ENCODE assay signal across 11 cellular contexts in the genomic region with DNA sequence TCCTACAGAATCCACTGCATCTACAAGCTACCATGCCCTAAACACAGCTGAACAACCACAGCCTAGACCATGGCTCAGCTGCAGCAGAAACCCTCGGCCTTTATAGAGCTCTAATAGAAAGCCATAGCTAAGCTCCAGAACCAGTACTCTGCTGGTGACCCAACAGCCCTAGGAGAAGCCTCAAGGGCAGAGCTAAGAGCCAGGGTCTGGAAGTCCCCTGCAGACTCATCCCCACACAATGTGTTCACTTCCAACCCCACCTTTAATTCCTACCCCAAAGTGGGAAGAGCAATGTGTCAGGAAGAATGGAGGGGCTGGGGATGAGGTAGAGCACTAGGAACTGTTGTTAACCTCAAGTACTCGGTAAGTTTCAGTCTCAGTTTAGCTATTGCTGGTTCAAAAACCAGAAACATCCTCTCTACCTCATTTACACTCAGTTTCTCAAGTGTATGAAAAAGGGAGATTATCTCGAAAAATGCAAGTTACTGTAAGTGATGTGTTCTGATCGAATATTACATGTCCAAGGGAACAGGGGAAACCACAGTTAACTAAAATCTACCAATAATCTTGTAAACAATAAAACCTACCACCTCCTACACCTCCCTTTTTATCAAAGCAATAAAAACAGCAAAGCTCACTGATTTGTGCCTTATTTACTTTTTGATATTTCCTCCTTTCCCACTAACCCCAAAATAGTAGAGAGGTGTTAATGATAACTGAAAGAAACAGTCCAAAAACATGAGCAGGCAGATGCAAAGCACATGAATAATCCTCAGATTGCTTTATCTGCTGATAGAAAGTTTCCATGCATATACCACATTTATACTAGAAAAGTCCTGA. TPM values are rescaled to one million over a fixed set of nuclear protein-coding genes. Genes with fewer than 3 reads are reported as not detected.
DNase-seq lines count a peak whose midpoint lies in the region; ATAC-seq lines count a peak whose summit lies in the region.
"Had no signal": no experiment of that assay in that cellular context is flagged by ENCODE, and none has a peak within 500 bp of the region (broad histone marks: within the 10 kb centered on the region; RNA-seq: fewer than 3 reads in every experiment).

No MANE protein-coding gene starts in this region.

- H3K36me3 Mint-ChIP-seq in activated CD4-positive, alpha-beta T cell treated with anti-CD3 and anti-CD28 coated beads for 36 hours (ENCODE audit: low read depth) = peaks cover 59% of the 10 kb centered on the region
- H3K36me3 Mint-ChIP-seq in effector memory CD8-positive, alpha-beta T cell (ENCODE audit: insufficient read depth) = peaks cover 37% of the 10 kb centered on the region

- intact Hi-C loops in activated CD4-positive, alpha-beta T cell treated with anti-CD3 and anti-CD28 coated beads for 36 hours (cut with DNase I, micrococcal nuclease) = loop anchor here (1.0 to 10.0 kb wide), 4 partner anchors 9 to 427 kb away; no protein-coding TSS in a partner anchor

- DNase-seq in activated CD4-positive, alpha-beta T cell treated with anti-CD3 and anti-CD28 coated beads for 36 hours = peak; percentile 33
- no peak for DNase-seq in activated CD4-positive, alpha-beta T cell treated with anti-CD3 and anti-CD28 coated beads for 4 hours
- no peak for DNase-seq in effector memory CD8-positive, alpha-beta T cell
- DNase-seq in iPS-NIHi7 (ENCODE audit: extremely low spot score) (no peak), COLO829 (ENCODE audit: low spot score) (no peak)
- DNase-seq in activated CD4-positive, CD25-positive, alpha-beta regulatory T cell (lab: John Stamatoyannopoulos, UW) = no peak
- DNase-seq: body of pancreas, mesenchymal stem cell, NCI-H748 treated with DMSO at 0.1 percent for 48 hours had no signal

- H3K9me3 Mint-ChIP-seq in activated CD4-positive, alpha-beta T cell treated with anti-CD3 and anti-CD28 coated beads for 36 hours (ENCODE audit: low read depth) = no peaks in the 10 kb centered on the region
- H3K9me3 Mint-ChIP-seq in effector memory CD8-positive, alpha-beta T cell = no peaks in the 10 kb centered on the region

- H3K4me1 Mint-ChIP-seq in activated CD4-positive, alpha-beta T cell treated with anti-CD3 and anti-CD28 coated beads for 36 hours = peaks cover 53% of the 10 kb centered on the region
- peaks cover 18 to 33% of the 10 kb centered on the region in 2 donors for H3K4me1 Mint-ChIP-seq in effector memory CD8-positive, alpha-beta T cell (ENCODE audit: low read depth in 2 of 2)

- POLR2A ChIA-PET in activated CD4-positive, alpha-beta T cell treated with anti-CD3 and anti-CD28 coated beads for 36 hours (lab: Charles Lee) = interaction anchor here (0.6 to 1.6 kb wide), 4 partner anchors 9 to 731 kb away, joined by 3 to 9 read pairs (median 4); no protein-coding TSS in a partner anchor

- CTCF ChIA-PET in activated CD4-positive, alpha-beta T cell treated with anti-CD3 and anti-CD28 coated beads for 36 hours (lab: Charles Lee) = interaction anchor here (0.7 to 2.6 kb wide), 12 partner anchors 10 to 612 kb away, joined by 3 to 22 read pairs (median 3); no protein-coding TSS in a partner anchor

- peak overlapping the region; percentile 16 for H3K4me3 Mint-ChIP-seq in activated CD4-positive, alpha-beta T cell treated with anti-CD3 and anti-CD28 coated beads for 36 hours
- H3K4me3 Mint-ChIP-seq in effector memory CD8-positive, alpha-beta T cell = peak overlapping the region in 1 of 2 donors; percentile 34

- peak; percentile 94 for ATAC-seq in activated CD4-positive, alpha-beta T cell treated with anti-CD3 and anti-CD28 coated beads for 36 hours
- ATAC-seq in GM21619 (IDR thresholded peaks at IDR 0.05; ENCODE audit: unreplicated experiment) = peak; percentile 84
- peak; percentile 63 for ATAC-seq in HG03342 (IDR thresholded peaks at IDR 0.05; ENCODE audit: unreplicated experiment)
- ATAC-seq in effector memory CD8-positive, alpha-beta T cell (replicated peaks) = no peak
- ATAC-seq: body of pancreas had no signal

- no peaks in the 10 kb centered on the region for H3K27me3 Mint-ChIP-seq in activated CD4-positive, alpha-beta T cell treated with anti-CD3 and anti-CD28 coated beads for 36 hours
- H3K27me3 Mint-ChIP-seq in effector memory CD8-positive, alpha-beta T cell = no peaks in the 10 kb centered on the region

- H3K27ac Mint-ChIP-seq in activated CD4-positive, alpha-beta T cell treated with anti-CD3 and anti-CD28 coated beads for 36 hours = peak overlapping the region; percentile 87
- peak overlapping the region; percentile 36 to 52 for H3K27ac Mint-ChIP-seq in effector memory CD8-positive, alpha-beta T cell

RNA-seq across cellular contexts. Expression of gene THADA, which starts 36.2 kb away (rescaled TPM):
- total RNA-seq in activated CD4-positive, alpha-beta T cell treated with anti-CD3 and anti-CD28 coated beads for 36 hours = 10 to 100 TPM; 32.5 to 36.6 TPM
